Comparison of ENCODE assay signal across 8 cellular contexts in the genomic region with DNA sequence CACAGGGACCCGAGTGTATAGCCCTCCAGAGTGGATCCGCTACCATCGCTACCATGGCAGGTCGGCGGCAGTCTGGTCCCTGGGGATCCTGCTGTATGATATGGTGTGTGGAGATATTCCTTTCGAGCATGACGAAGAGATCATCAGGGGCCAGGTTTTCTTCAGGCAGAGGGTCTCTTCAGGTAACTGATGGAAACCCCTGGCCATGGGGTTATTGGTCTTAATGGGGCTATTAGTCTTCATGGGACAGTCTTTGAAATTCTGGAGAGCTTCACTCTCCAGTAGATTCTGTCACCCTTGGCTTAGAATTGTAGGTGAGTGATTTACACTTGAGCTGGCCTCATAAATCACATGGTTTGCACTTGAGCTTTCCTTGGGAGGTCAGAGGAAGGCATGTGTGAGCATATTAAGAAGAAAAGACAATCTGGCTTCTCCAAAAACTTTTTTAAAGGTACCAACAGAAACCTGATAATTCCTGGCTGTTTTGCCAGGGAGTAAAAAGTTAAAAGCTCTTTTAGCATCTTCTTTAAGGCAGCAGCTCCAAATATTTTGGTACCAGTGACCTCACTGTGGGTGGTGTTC. TPM values are rescaled to one million over a fixed set of nuclear protein-coding genes. Genes with fewer than 3 reads are reported as not detected.
A peak's percentile ranks its signal among the peaks of the same experiment; 100 is the strongest.
DNase-seq lines count a peak whose midpoint lies in the region; ATAC-seq and TF ChIP-seq lines count a peak whose summit lies in the region.

No MANE protein-coding gene starts in this region.

- TF ChIP-seq CTCF in PC-3 (conservative IDR thresholded peaks at IDR 0.05; ENCODE audit: low read depth, low read length) (no peak), endothelial cell (IDR thresholded peaks at IDR 0.05; ENCODE audit: unreplicated experiment) (no peak), prostate gland (IDR thresholded peaks at IDR 0.05) (no peak)

- no TSS peak for BruUV-seq in PC-3 (replicated peaks; lab: Mats Ljungman, UMichigan)

- peak overlapping the region; percentile 89 to 96 (median 94) for H3K27ac Mint-ChIP-seq in CD4-positive, CD25-positive, alpha-beta regulatory T cell
- H3K27ac Mint-ChIP-seq in endothelial cell (ENCODE audit: unreplicated experiment): no peak overlapping the region

- no peak overlapping the region for H2AFZ ChIP-seq in PC-3 (ENCODE audit: low read length)

- H3K9me2 ChIP-seq in PC-3 (replicated peaks; ENCODE audit: low read length): no peaks in the 10 kb centered on the region

- no peak overlapping the region for H3K9ac ChIP-seq in PC-3 (ENCODE audit: low read length)

- no peaks in the 10 kb centered on the region for H3K9me3 ChIP-seq in CD4-positive, CD25-positive, alpha-beta regulatory T cell (ENCODE audit: control insufficient read depth in 2 of 2, low read length in 2 of 2)
- H3K9me3 ChIP-seq in PC-3 (ENCODE audit: low read length): no peaks in the 10 kb centered on the region
- no peaks in the 10 kb centered on the region for H3K9me3 ChIP-seq in prostate gland

- H3K27ac ChIP-seq in CD4-positive, CD25-positive, alpha-beta regulatory T cell (ENCODE audit: insufficient read depth, low read length, poor library complexity, severe bottlenecking): peak overlapping the region; percentile 82
- H3K27ac ChIP-seq in PC-3 (ENCODE audit: low read length): no peak overlapping the region
- peak overlapping the region; percentile 81 to 84 for H3K27ac ChIP-seq in prostate gland

- H3K27me3 Mint-ChIP-seq in CD4-positive, CD25-positive, alpha-beta regulatory T cell: peaks cover 6% of the 10 kb centered on the region
- peaks cover 9% of the 10 kb centered on the region for H3K27me3 Mint-ChIP-seq in endothelial cell (ENCODE audit: unreplicated experiment)

- peak in 1 of 3 donors; percentile 52 for DNase-seq in CD4-positive, CD25-positive, alpha-beta regulatory T cell
- DNase-seq in PC-3 (no peak), endothelial cell (ENCODE audit: low spot score) (no peak), prostate gland (ENCODE audit: low spot score) (no peak), head of caudate nucleus (no peak), G401 (ENCODE audit: low spot score) (no peak), DMS153 (lab: John Stamatoyannopoulos, UW) (no peak)

- H3K79me2 ChIP-seq in PC-3 (ENCODE audit: low read length): peaks cover 35% of the 10 kb centered on the region

- H3K4me2 ChIP-seq in PC-3 (ENCODE audit: low read length): peak overlapping the region; percentile 89

- H4K20me1 ChIP-seq in PC-3 (ENCODE audit: low read length): peaks cover 45% of the 10 kb centered on the region

- H3K4me1 Mint-ChIP-seq in CD4-positive, CD25-positive, alpha-beta regulatory T cell: peaks cover 49 to 71% (median 56%) of the 10 kb centered on the region in 4 donors
- peaks cover 19% of the 10 kb centered on the region for H3K4me1 Mint-ChIP-seq in endothelial cell (ENCODE audit: unreplicated experiment)

- peaks cover 0 to 2% (median 0%) of the 10 kb centered on the region in 7 donors for H3K9me3 Mint-ChIP-seq in CD4-positive, CD25-positive, alpha-beta regulatory T cell
- no peaks in the 10 kb centered on the region for H3K9me3 Mint-ChIP-seq in endothelial cell (ENCODE audit: unreplicated experiment)

- H3K4me1 ChIP-seq in CD4-positive, CD25-positive, alpha-beta regulatory T cell (ENCODE audit: control insufficient read depth, insufficient read depth, low read length, poor library complexity, severe bottlenecking): peaks cover 63% of the 10 kb centered on the region
- peaks cover 13% of the 10 kb centered on the region for H3K4me1 ChIP-seq in PC-3 (ENCODE audit: insufficient read depth, low read length)
- peaks cover 5% of the 10 kb centered on the region for H3K4me1 ChIP-seq in prostate gland (replicated peaks)

- H3K4me3 Mint-ChIP-seq in CD4-positive, CD25-positive, alpha-beta regulatory T cell: peak overlapping the region; percentile 93 to 100 (median 98)
- peak overlapping the region; percentile 73 for H3K4me3 Mint-ChIP-seq in endothelial cell (ENCODE audit: unreplicated experiment)

- no peaks in the 10 kb centered on the region for H3F3A ChIP-seq in PC-3 (ENCODE audit: low read length, unreplicated experiment)

- CTCF ChIA-PET in PC-3 (lab: Charles Lee): interaction anchor here (1.1 kb wide), 1 partner anchor 155 kb away, joined by 3 read pairs; no protein-coding TSS in a partner anchor

- H3K27me3 ChIP-seq in CD4-positive, CD25-positive, alpha-beta regulatory T cell (ENCODE audit: control insufficient read depth, insufficient read depth, low read length): no peaks in the 10 kb centered on the region
- H3K27me3 ChIP-seq in PC-3 (ENCODE audit: low read length): no peaks in the 10 kb centered on the region
- H3K27me3 ChIP-seq in prostate gland (replicated peaks; ENCODE audit: insufficient read depth): no peaks in the 10 kb centered on the region

- H3K4me3 ChIP-seq in CD4-positive, CD25-positive, alpha-beta regulatory T cell (ENCODE audit: low read depth, low read length): peak overlapping the region; percentile 98
- H3K4me3 ChIP-seq in PC-3 (ENCODE audit: low read length): peak overlapping the region; percentile 80; the same call in 1 of the 2 replicates
- H3K4me3 ChIP-seq in prostate gland: no peak overlapping the region

- no peak for ATAC-seq in CD4-positive, CD25-positive, alpha-beta regulatory T cell (ENCODE audit: low read depth in 2 of 2)
- no peak for ATAC-seq in PC-3
- no peak for ATAC-seq in GM21576 (IDR thresholded peaks at IDR 0.05; ENCODE audit: unreplicated experiment)

- peaks cover 58% of the 10 kb centered on the region for H3K36me3 Mint-ChIP-seq in CD4-positive, CD25-positive, alpha-beta regulatory T cell
- peaks cover 13% of the 10 kb centered on the region for H3K36me3 Mint-ChIP-seq in endothelial cell (ENCODE audit: low read depth, unreplicated experiment)

- POLR2A ChIA-PET in PC-3 (lab: Charles Lee; ENCODE audit: unreplicated experiment): interaction anchor here (0.6 kb wide), 1 partner anchor 90 kb away, joined by 3 read pairs; no protein-coding TSS in a partner anchor

- no peak for TF ChIP-seq POLR2A in prostate gland (IDR thresholded peaks at IDR 0.05)

- intact Hi-C loops in PC-3 (cut with micrococcal nuclease): loop anchor here (1.0 to 2.0 kb wide), 6 partner anchors 38 to 155 kb away; no protein-coding TSS in a partner anchor
- intact Hi-C loops in prostate gland (cut with DNase I): loop anchor here (2.0 to 5.0 kb wide), 4 partner anchors 36 to 186 kb away; partner anchors contain the start of gene MTCH1
- intact Hi-C loops in head of caudate nucleus (cut with DNase I): loop anchor here (2.0 to 10.0 kb wide), 2 partner anchors 122 to 288 kb away; partner anchors contain the start of gene C6orf89

- peaks cover 40% of the 10 kb centered on the region for H3K36me3 ChIP-seq in CD4-positive, CD25-positive, alpha-beta regulatory T cell (ENCODE audit: control insufficient read depth, insufficient read depth, low read length)
- H3K36me3 ChIP-seq in PC-3 (ENCODE audit: low read depth, low read length): peaks cover 39% of the 10 kb centered on the region
- H3K36me3 ChIP-seq in prostate gland: peaks cover 0 to 9% of the 10 kb centered on the region in 2 donors

- 82% methylated on average over 7 of the region's 7 CpGs for WGBS in prostate gland

- in situ Hi-C loops in G401 (cut with HindIII; ENCODE audit: low sequenced_read_pairs): loop anchor here (5.0 kb wide), 1 partner anchor 46 kb away; no protein-coding TSS in a partner anchor

RNA-seq across cellular contexts. Expression of gene PIM1, which starts 3.1 kb away (rescaled TPM):
- 161 TPM for total RNA-seq in CD4-positive, CD25-positive, alpha-beta regulatory T cell
- 100 to 1,000 TPM; 105 to 149 (median 127) TPM for polyA plus RNA-seq in CD4-positive, CD25-positive, alpha-beta regulatory T cell
- 74.1 and 93.3 TPM in 2 replicates for total RNA-seq in PC-3 (2014; rRNA removed)
- total RNA-seq in endothelial cell (ENCODE audit: unreplicated experiment): 9.6 TPM
- total RNA-seq in prostate gland: 10 to 100 TPM in 1 of 2 donors, 1 to 10 TPM in 1; 4.8 to 35.3 TPM
- total RNA-seq in G401 (2014; rRNA removed; shearing (Covaris generic)): 70.4 and 71.6 TPM in 2 replicates

Comparison
In these comparisons a context has a peak if more than half of its experiments do, and no peak if none do; other contexts are left out.
1. H3K4me3 ChIP-seq: peak in CD4-positive, CD25-positive, alpha-beta regulatory T cell (single experiment) and PC-3 (single experiment); none in prostate gland (0 of 2).